Comparison of ENCODE assay signal across 1 cellular context in the genomic region with DNA sequence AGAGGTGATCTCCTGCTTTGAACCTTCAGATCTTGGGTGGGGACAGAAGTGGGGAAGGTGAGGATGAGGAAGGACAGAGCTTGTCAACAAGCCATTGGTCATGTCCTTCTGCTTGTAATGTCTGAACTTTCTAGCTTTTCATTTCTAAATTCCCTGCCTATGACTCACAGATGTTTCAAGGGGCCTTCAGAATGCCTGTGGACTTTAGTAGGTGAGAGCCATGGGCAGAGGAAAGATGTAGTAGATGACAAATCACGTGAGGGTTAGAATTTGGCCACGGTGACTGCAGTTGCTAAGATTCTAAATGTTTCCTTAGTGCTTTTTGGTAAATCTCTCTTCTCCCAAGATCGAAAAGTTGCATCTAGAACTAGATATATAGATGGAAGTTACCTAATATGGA.
A peak's percentile ranks its signal among the peaks of the same experiment; 100 is the strongest.
TF ChIP-seq lines count a peak whose summit lies in the region.

No MANE protein-coding gene starts in this region.

TF ChIP-seq in HEK293, 187 proteins besides CTCF, POLR2A, EP300 and RAD21 (continued from another document):
- TF ChIP-seq, protein P1, sequence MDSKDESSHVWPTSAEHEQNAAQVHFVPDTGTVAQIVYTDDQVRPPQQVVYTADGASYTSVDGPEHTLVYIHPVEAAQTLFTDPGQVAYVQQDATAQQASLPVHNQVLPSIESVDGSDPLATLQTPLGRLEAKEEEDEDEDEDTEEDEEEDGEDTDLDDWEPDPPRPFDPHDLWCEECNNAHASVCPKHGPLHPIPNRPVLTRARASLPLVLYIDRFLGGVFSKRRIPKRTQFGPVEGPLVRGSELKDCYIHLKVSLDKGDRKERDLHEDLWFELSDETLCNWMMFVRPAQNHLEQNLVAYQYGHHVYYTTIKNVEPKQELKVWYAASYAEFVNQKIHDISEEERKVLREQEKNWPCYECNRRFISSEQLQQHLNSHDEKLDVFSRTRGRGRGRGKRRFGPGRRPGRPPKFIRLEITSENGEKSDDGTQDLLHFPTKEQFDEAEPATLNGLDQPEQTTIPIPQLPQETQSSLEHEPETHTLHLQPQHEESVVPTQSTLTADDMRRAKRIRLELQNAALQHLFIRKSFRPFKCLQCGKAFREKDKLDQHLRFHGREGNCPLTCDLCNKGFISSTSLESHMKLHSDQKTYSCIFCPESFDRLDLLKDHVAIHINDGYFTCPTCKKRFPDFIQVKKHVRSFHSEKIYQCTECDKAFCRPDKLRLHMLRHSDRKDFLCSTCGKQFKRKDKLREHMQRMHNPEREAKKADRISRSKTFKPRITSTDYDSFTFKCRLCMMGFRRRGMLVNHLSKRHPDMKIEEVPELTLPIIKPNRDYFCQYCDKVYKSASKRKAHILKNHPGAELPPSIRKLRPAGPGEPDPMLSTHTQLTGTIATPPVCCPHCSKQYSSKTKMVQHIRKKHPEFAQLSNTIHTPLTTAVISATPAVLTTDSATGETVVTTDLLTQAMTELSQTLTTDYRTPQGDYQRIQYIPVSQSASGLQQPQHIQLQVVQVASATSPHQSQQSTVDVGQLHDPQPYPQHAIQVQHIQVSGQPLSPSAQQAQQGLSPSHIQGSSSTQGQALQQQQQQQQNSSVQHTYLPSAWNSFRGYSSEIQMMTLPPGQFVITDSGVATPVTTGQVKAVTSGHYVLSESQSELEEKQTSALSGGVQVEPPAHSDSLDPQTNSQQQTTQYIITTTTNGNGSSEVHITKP (tag by site-specific recombination; IDR thresholded peaks at IDR 0.05) = 0 out of 2 replicates have a peak, but pooled peaks have one; percentile 25
- TF ChIP-seq ZNF202 (tag by site-specific recombination; IDR thresholded peaks at IDR 0.05; ENCODE audit: borderline replicate concordance) = no peak
- no peak for TF ChIP-seq ZNF426 (tag by site-specific recombination; IDR thresholded peaks at IDR 0.05)
TF ChIP-seq in HEK293: peak in this region for 3.
